In genomic region chr7:150453892-150454291, GRCh38 we compare ENCODE assay signal across 22 cellular contexts. TPM values are rescaled to one million over a fixed set of nuclear protein-coding genes. Genes with fewer than 3 reads are reported as not detected.
DNase-seq lines count a peak whose midpoint lies in the region; ATAC-seq and TF ChIP-seq lines count a peak whose summit lies in the region.
"Had no signal": no experiment of that assay in that cellular context is flagged by ENCODE, and none has a peak within 500 bp of the region (broad histone marks: within the 10 kb centered on the region; RNA-seq: fewer than 3 reads in every experiment).

No MANE protein-coding gene starts in this region.

- H3K4me3 Mint-ChIP-seq in activated CD4-positive, alpha-beta T cell treated with anti-CD3 and anti-CD28 coated beads, Interleukin-2, amount 10 ng/mL, durations not matched to agents 24 days and 14 days = peak overlapping the region; percentile 87
- peak overlapping the region; percentile 90 to 100 (median 98) for H3K4me3 Mint-ChIP-seq in CD8-positive, alpha-beta memory T cell
- peak overlapping the region; percentile 97 for H3K4me3 Mint-ChIP-seq in activated naive CD8-positive, alpha-beta T cell treated with anti-CD3 and anti-CD28 coated beads, Interleukin-2, amount 50 U/mL, for 24 hours
- peak overlapping the region; percentile 88 to 99 (median 94) for H3K4me3 Mint-ChIP-seq in naive thymus-derived CD8-positive, alpha-beta T cell
- H3K4me3 Mint-ChIP-seq: activated B cell treated with CpG ODN at 0.5 μM for 24 hours had no signal

- H3K4me3 ChIP-seq in CD8-positive, alpha-beta memory T cell (ENCODE audit: low read length) = peak overlapping the region; percentile 67
- H3K4me3 ChIP-seq in left lung = peak overlapping the region in 1 of 2 donors; percentile 52
- H3K4me3 ChIP-seq: BLaER1, prostate gland, smooth muscle cell had no signal

- POLR2A ChIA-PET in CD8-positive, alpha-beta memory T cell (lab: Charles Lee) = interaction anchor here (4.8 to 5.9 kb wide), 2 partner anchors 28 to 63 kb away, joined by 33 to 76 read pairs; partner anchors contain the start of gene GIMAP7
- POLR2A ChIA-PET in naive thymus-derived CD8-positive, alpha-beta T cell (lab: Charles Lee) = interaction anchor here (0.5 to 9.9 kb wide), 10 partner anchors 16 to 301 kb away, joined by 3 to 812 read pairs (median 186); partner anchors contain the start of genes GIMAP1, GIMAP2, GIMAP4 and GIMAP5

- H3K27ac ChIP-seq in CD8-positive, alpha-beta memory T cell (ENCODE audit: low read depth, low read length) = no peak overlapping the region
- peak overlapping the region in 1 of 2 donors; percentile 95 for H3K27ac ChIP-seq in left lung
- H3K27ac ChIP-seq: BLaER1, prostate gland had no signal

- CTCF ChIA-PET in CD8-positive, alpha-beta memory T cell (lab: Charles Lee) = interaction anchor here (1.1 to 7.8 kb wide), 5 partner anchors 11 to 302 kb away, joined by 3 to 99 read pairs (median 10); partner anchors contain the start of genes GIMAP4 and GIMAP7

- H3K27me3 Mint-ChIP-seq in activated CD4-positive, alpha-beta T cell treated with anti-CD3 and anti-CD28 coated beads, Interleukin-2, amount 10 ng/mL, durations not matched to agents 24 days and 14 days = no peaks in the 10 kb centered on the region
- H3K27me3 Mint-ChIP-seq in CD8-positive, alpha-beta memory T cell = peaks cover 0 to 5% of the 10 kb centered on the region in 2 donors
- no peaks in the 10 kb centered on the region for H3K27me3 Mint-ChIP-seq in activated naive CD8-positive, alpha-beta T cell treated with anti-CD3 and anti-CD28 coated beads, Interleukin-2, amount 50 U/mL, for 24 hours
- H3K27me3 Mint-ChIP-seq in naive thymus-derived CD8-positive, alpha-beta T cell = no peaks in the 10 kb centered on the region

- H3K27me3 ChIP-seq in CD8-positive, alpha-beta memory T cell (ENCODE audit: insufficient read depth, low read length, poor library complexity, severe bottlenecking) = no peaks in the 10 kb centered on the region
- no peaks in the 10 kb centered on the region for H3K27me3 ChIP-seq in left lung
- H3K27me3 ChIP-seq: BLaER1 had no signal

- no peak for ATAC-seq in activated naive CD8-positive, alpha-beta T cell treated with anti-CD3 and anti-CD28 coated beads, Interleukin-2, amount 50 U/mL, for 24 hours
- ATAC-seq in naive thymus-derived CD8-positive, alpha-beta T cell = no peak
- ATAC-seq in left lung = no peak

- peak overlapping the region; percentile 89 for H3K27ac Mint-ChIP-seq in activated CD4-positive, alpha-beta T cell treated with anti-CD3 and anti-CD28 coated beads, Interleukin-2, amount 10 ng/mL, durations not matched to agents 24 days and 14 days
- peak overlapping the region; percentile 66 to 97 (median 92) for H3K27ac Mint-ChIP-seq in CD8-positive, alpha-beta memory T cell
- peak overlapping the region; percentile 97 for H3K27ac Mint-ChIP-seq in activated naive CD8-positive, alpha-beta T cell treated with anti-CD3 and anti-CD28 coated beads, Interleukin-2, amount 50 U/mL, for 24 hours
- peak overlapping the region; percentile 91 to 98 (median 93) for H3K27ac Mint-ChIP-seq in naive thymus-derived CD8-positive, alpha-beta T cell
- H3K27ac Mint-ChIP-seq: activated B cell treated with CpG ODN at 0.5 μM for 24 hours had no signal

- peaks cover 57% of the 10 kb centered on the region for H3K4me1 Mint-ChIP-seq in activated CD4-positive, alpha-beta T cell treated with anti-CD3 and anti-CD28 coated beads, Interleukin-2, amount 10 ng/mL, durations not matched to agents 24 days and 14 days
- peaks cover 67 to 79% (median 73%) of the 10 kb centered on the region in 3 donors for H3K4me1 Mint-ChIP-seq in CD8-positive, alpha-beta memory T cell
- peaks cover 45% of the 10 kb centered on the region for H3K4me1 Mint-ChIP-seq in activated naive CD8-positive, alpha-beta T cell treated with anti-CD3 and anti-CD28 coated beads, Interleukin-2, amount 50 U/mL, for 24 hours
- peaks cover 42 to 86% (median 72%) of the 10 kb centered on the region in 4 donors for H3K4me1 Mint-ChIP-seq in naive thymus-derived CD8-positive, alpha-beta T cell

- no peak for DNase-seq in activated CD4-positive, alpha-beta T cell treated with anti-CD3 and anti-CD28 coated beads, Interleukin-2, amount 10 ng/mL, durations not matched to agents 24 days and 14 days
- DNase-seq in activated CD4-positive, alpha-beta T cell treated with anti-CD3 and anti-CD28 coated beads for 4 hours = no peak
- no peak for DNase-seq in CD8-positive, alpha-beta memory T cell
- DNase-seq in activated naive CD8-positive, alpha-beta T cell treated with anti-CD3 and anti-CD28 coated beads, Interleukin-2, amount 50 U/mL, for 24 hours = no peak
- no peak for DNase-seq in naive thymus-derived CD8-positive, alpha-beta T cell
- DNase-seq in left lung = no peak
- DNase-seq in NCI-H446 (lab: John Stamatoyannopoulos, UW) = no peak
- DNase-seq in middle frontal gyrus (ENCODE audit: extremely low spot score, low spot score) = no peak
- DNase-seq: activated B cell treated with CpG ODN at 0.5 μM for 24 hours; activated CD8-positive, alpha-beta memory T cell treated with anti-CD3 and anti-CD28 coated beads, Interleukin-2, amount 50 U/mL, for 48 hours; amniotic stem cell; GF-D8; Karpas-422; mesenchymal stem cell; NCI-H1105; NCI-H69; SHP77 had no signal

- H3K36me3 ChIP-seq in CD8-positive, alpha-beta memory T cell (ENCODE audit: insufficient read depth, low read length) = no peaks in the 10 kb centered on the region
- peaks cover 0 to 3% of the 10 kb centered on the region in 2 donors for H3K36me3 ChIP-seq in left lung
- H3K36me3 ChIP-seq: BLaER1, prostate gland, tibial nerve had no signal

- intact Hi-C loops in activated CD4-positive, alpha-beta T cell treated with anti-CD3 and anti-CD28 coated beads, Interleukin-2, amount 10 ng/mL, durations not matched to agents 24 days and 14 days (cut with micrococcal nuclease) = no loop called here
- intact Hi-C loops in left lung (cut with DNase I) = no loop called here

- H3K36me3 Mint-ChIP-seq in activated CD4-positive, alpha-beta T cell treated with anti-CD3 and anti-CD28 coated beads, Interleukin-2, amount 10 ng/mL, durations not matched to agents 24 days and 14 days (ENCODE audit: low read depth) = peaks cover 62% of the 10 kb centered on the region
- H3K36me3 Mint-ChIP-seq in CD8-positive, alpha-beta memory T cell = peaks cover 30 to 78% (median 48%) of the 10 kb centered on the region in 3 donors
- peaks cover 39% of the 10 kb centered on the region for H3K36me3 Mint-ChIP-seq in activated naive CD8-positive, alpha-beta T cell treated with anti-CD3 and anti-CD28 coated beads, Interleukin-2, amount 50 U/mL, for 24 hours (ENCODE audit: low read depth)
- H3K36me3 Mint-ChIP-seq in naive thymus-derived CD8-positive, alpha-beta T cell = peaks cover 32 to 57% (median 41%) of the 10 kb centered on the region in 3 donors

- no peaks in the 10 kb centered on the region for H3K9me3 ChIP-seq in CD8-positive, alpha-beta memory T cell (ENCODE audit: low read length)
- peaks cover 0 to 7% of the 10 kb centered on the region in 2 donors for H3K9me3 ChIP-seq in left lung
- H3K9me3 ChIP-seq: prostate gland had no signal

- peaks cover 16% of the 10 kb centered on the region for H3K9me3 Mint-ChIP-seq in activated CD4-positive, alpha-beta T cell treated with anti-CD3 and anti-CD28 coated beads, Interleukin-2, amount 10 ng/mL, durations not matched to agents 24 days and 14 days
- H3K9me3 Mint-ChIP-seq in CD8-positive, alpha-beta memory T cell = peaks cover 5 to 11% (median 7%) of the 10 kb centered on the region in 5 donors
- peaks cover 17% of the 10 kb centered on the region for H3K9me3 Mint-ChIP-seq in activated naive CD8-positive, alpha-beta T cell treated with anti-CD3 and anti-CD28 coated beads, Interleukin-2, amount 50 U/mL, for 24 hours
- peaks cover 0 to 37% (median 12%) of the 10 kb centered on the region in 9 donors for H3K9me3 Mint-ChIP-seq in naive thymus-derived CD8-positive, alpha-beta T cell

- no peak for TF ChIP-seq CTCF in left lung (IDR thresholded peaks at IDR 0.05)

- peaks cover 28% of the 10 kb centered on the region for H3K4me1 ChIP-seq in CD8-positive, alpha-beta memory T cell (ENCODE audit: insufficient read depth, low read length)
- peaks cover 6 to 45% of the 10 kb centered on the region in 2 donors for H3K4me1 ChIP-seq in left lung
- H3K4me1 ChIP-seq: prostate gland had no signal

RNA-seq across cellular contexts. Expression of gene GIMAP8, which starts 3.5 kb away (rescaled TPM):
- 7.9 and 8.5 TPM in 2 replicates for total RNA-seq in activated CD4-positive, alpha-beta T cell treated with anti-CD3 and anti-CD28 coated beads, Interleukin-2, amount 10 ng/mL, durations not matched to agents 24 days and 14 days
- 10 to 100 TPM; 11.8 to 12.3 TPM for total RNA-seq in CD8-positive, alpha-beta memory T cell
- polyA plus RNA-seq in CD8-positive, alpha-beta memory T cell = 30.1 TPM
- 10 to 100 TPM; 66.8 to 68.0 TPM for total RNA-seq in naive thymus-derived CD8-positive, alpha-beta T cell
- polyA plus RNA-seq in naive thymus-derived CD8-positive, alpha-beta T cell = 10 to 100 TPM; 18.9 to 38.9 (median 25.9) TPM
- total RNA-seq in left lung = 10 to 100 TPM; 17.1 to 37.3 TPM
- total RNA-seq: activated B cell treated with CpG ODN at 0.5 μM for 24 hours, smooth muscle cell had no signal
- polyA plus RNA-seq: neural cell, smooth muscle cell had no signal
